8 cellular contexts compared by ENCODE assay signal in the genomic region with DNA sequence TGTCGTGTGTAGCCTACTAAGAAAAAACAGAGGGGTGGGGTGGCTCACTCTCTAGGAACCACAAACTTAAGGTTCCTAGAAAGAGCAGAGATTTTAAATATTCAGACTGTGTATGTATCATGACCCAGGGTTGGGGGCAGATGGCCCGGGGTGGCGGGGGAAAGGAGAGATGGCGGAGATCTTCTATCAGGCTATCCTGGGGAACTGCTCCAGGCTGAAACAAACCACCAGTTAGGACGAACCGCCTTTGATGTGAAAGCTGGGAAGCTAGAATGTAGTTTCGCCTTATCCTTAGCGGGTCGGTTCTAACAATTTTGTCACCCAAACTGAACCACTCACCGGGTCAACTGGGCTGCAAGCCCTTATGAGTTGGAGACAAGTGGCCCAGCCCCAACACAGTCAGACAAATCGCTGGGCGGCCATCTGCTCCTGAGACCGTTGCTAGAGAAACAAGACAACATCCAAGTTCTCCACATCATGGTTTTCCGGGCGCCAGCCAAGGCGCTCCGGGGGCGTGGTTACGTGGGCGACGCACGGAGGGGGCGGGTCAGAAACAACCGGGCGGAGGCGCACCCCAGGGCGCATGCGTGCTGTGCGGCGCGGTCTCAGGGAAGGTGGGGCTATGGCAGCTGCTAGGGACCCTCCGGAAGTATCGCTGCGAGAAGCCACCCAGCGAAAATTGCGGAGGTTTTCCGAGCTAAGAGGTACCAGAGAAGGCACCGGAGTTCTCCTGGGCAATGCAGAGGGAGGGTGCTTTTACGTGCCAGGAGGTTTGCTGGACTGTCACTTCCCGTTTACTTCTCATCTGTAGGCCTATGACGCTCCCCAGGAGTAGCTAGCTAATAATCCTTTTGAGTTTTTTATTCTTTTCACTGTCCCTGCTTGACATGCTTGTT. TPM values are rescaled to one million over a fixed set of nuclear protein-coding genes. Genes with fewer than 3 reads are reported as not detected.
A peak's percentile ranks its signal among the peaks of the same experiment; 100 is the strongest.
DNase-seq lines count a peak whose midpoint lies in the region; ATAC-seq, FAIRE-seq and TF ChIP-seq lines count a peak whose summit lies in the region.

A gene (plus strand): TSS at position 586 of the 896 bp plus-strand sequence. CDS start 37 bp downstream, at position 623.
A gene with protein sequence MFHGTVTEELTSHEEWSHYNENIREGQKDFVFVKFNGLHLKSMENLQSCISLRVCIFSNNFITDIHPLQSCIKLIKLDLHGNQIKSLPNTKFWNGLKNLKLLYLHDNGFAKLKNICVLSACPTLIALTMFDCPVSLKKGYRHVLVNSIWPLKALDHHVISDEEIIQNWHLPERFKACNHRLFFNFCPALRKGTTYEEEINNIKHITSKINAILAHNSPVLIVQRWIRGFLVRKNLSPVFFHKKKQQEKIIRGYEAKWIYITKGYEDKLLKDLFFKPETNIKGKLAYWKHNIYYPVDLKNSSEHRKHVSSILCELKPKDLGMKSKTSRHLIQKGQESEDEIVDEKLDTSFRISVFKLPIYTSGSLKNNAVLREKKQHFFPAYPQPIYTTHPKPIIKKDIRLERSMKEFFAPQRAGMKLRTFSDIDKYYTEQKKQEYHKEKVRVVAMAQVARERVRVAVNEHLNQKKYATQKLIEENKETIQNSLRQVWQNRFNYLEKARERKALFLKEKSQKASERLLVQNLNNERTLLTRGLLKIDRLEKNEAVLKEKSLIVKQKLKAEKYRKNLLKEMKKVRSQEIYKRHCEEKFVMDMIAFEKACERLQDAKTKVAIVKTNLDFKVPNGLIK (minus strand): TSS at position 520 of the 896 bp plus-strand sequence. CDS start 14,492 bp downstream, outside the sequence.

- POLR2A ChIA-PET in activated CD4-positive, alpha-beta T cell treated with anti-CD3 and anti-CD28 coated beads for 36 hours (lab: Charles Lee) = no interaction called here

- H3K27ac Mint-ChIP-seq in activated CD4-positive, alpha-beta T cell treated with anti-CD3 and anti-CD28 coated beads for 36 hours = peak within 1 kb of the TSS; percentile 95

- no peaks in the 10 kb centered on the region for H3K9me3 Mint-ChIP-seq in activated CD4-positive, alpha-beta T cell treated with anti-CD3 and anti-CD28 coated beads for 36 hours (ENCODE audit: low read depth)

- peaks cover 15% of the 10 kb centered on the region for H3K4me1 Mint-ChIP-seq in activated CD4-positive, alpha-beta T cell treated with anti-CD3 and anti-CD28 coated beads for 36 hours

- DNase-seq in BE2C (peak; percentile 91), GM19239 (ENCODE audit: insufficient read length, low spot score) (peak; percentile 71), NCI-H510A treated with DMSO at 0.1 percent for 48 hours (lab: John Stamatoyannopoulos, UW) (peak; percentile 97), kidney epithelial cell (ENCODE audit: low read depth) (peak; percentile 72)
- peak; percentile 97 for DNase-seq in activated CD4-positive, alpha-beta T cell treated with anti-CD3 and anti-CD28 coated beads for 36 hours
- peak; percentile 96 for DNase-seq in stimulated activated CD4-positive, alpha-beta T cell treated with anti-CD3 and anti-CD28 coated beads, Interleukin-15, amount 100 ng/mL, for 24 hours

- TF ChIP-seq CTCF in BE2C (IDR thresholded peaks at IDR 0.05; ENCODE audit: low read depth, low read length) (no peak), kidney epithelial cell (IDR thresholded peaks at IDR 0.05; ENCODE audit: insufficient read depth, low read length, poor library complexity, severe bottlenecking) (no peak)

- peak within 1 kb of the TSS; percentile 85 for H3K4me3 Mint-ChIP-seq in activated CD4-positive, alpha-beta T cell treated with anti-CD3 and anti-CD28 coated beads for 36 hours

- H3K36me3 ChIP-seq in BE2C (no peaks in the 10 kb centered on the region), kidney epithelial cell (ENCODE audit: control insufficient read depth, insufficient read depth, low read length) (no peaks in the 10 kb centered on the region)

- peak within 1 kb of the TSS; percentile 62 for H3K27ac ChIP-seq in cingulate gyrus (ENCODE audit: low read depth, low read length)

- peaks cover 9% of the 10 kb centered on the region for H3K36me3 Mint-ChIP-seq in activated CD4-positive, alpha-beta T cell treated with anti-CD3 and anti-CD28 coated beads for 36 hours (ENCODE audit: low read depth)

- intact Hi-C loops in activated CD4-positive, alpha-beta T cell treated with anti-CD3 and anti-CD28 coated beads for 36 hours (cut with DNase I, micrococcal nuclease) = loop anchor here (1.0 to 5.0 kb wide), 3 partner anchors 535 to 1916 kb away; a partner anchor contains a TSS

- H3K27me3 Mint-ChIP-seq in activated CD4-positive, alpha-beta T cell treated with anti-CD3 and anti-CD28 coated beads for 36 hours = no peaks in the 10 kb centered on the region

- CTCF ChIA-PET in activated CD4-positive, alpha-beta T cell treated with anti-CD3 and anti-CD28 coated beads for 36 hours (lab: Charles Lee) = no interaction called here

- no peaks in the 10 kb centered on the region for H3K9me3 ChIP-seq in BE2C

- no peaks in the 10 kb centered on the region for H3K4me1 ChIP-seq in BE2C

- no peaks in the 10 kb centered on the region for H3K27me3 ChIP-seq in BE2C
- no peaks in the 10 kb centered on the region for H3K27me3 ChIP-seq in kidney epithelial cell (ENCODE audit: control insufficient read depth, insufficient read depth, low read length)

- FAIRE-seq in GM19239 (lab: Jason Lieb, UNC) = peak; percentile 93

- H3K4me3 ChIP-seq in BE2C (ENCODE audit: low read depth, low read length) (peak within 1 kb of the TSS; percentile 65), kidney epithelial cell (ENCODE audit: low read depth, low read length) (peak within 1 kb of the TSS; percentile 60)

- peak; percentile 90 for ATAC-seq in HG03442 (IDR thresholded peaks at IDR 0.05; ENCODE audit: unreplicated experiment)
- peak; percentile 96 for ATAC-seq in activated CD4-positive, alpha-beta T cell treated with anti-CD3 and anti-CD28 coated beads for 36 hours

RNA-seq across cellular contexts. Expression of the first gene that starts in this region (rescaled TPM):
- 3.8 TPM for polyA plus RNA-seq in BE2C (2012; ENCODE audit: insufficient read depth, insufficient read length, low read depth)
- total RNA-seq in activated CD4-positive, alpha-beta T cell treated with anti-CD3 and anti-CD28 coated beads for 36 hours = 10 to 100 TPM; 12.5 to 13.9 TPM
- total RNA-seq in kidney epithelial cell = 5.9 and 10.3 TPM in 2 replicates

RNA-seq across cellular contexts. Expression of the second gene that starts in this region (rescaled TPM):
- polyA plus RNA-seq in BE2C (2012; ENCODE audit: insufficient read depth, insufficient read length, low read depth) = 0.28 TPM
- 1 to 10 TPM; 1.9 to 2.7 TPM for total RNA-seq in activated CD4-positive, alpha-beta T cell treated with anti-CD3 and anti-CD28 coated beads for 36 hours
- total RNA-seq in kidney epithelial cell = 0.82 and 1.9 TPM in 2 replicates

Comparison
In these comparisons a context has a peak if more than half of its experiments do, and no peak if none do; other contexts are left out.
1. Peak in every context shown above with its lines: DNase-seq, ATAC-seq, H3K4me3 ChIP-seq and H3K27ac ChIP-seq.